ENCODE assay signal across 10 cellular contexts in genomic region chr6:135145509-135145865, GRCh38. TPM values are rescaled to one million over a fixed set of nuclear protein-coding genes. Genes with fewer than 3 reads are reported as not detected.
A peak's percentile ranks its signal among the peaks of the same experiment; 100 is the strongest.
DNase-seq lines count a peak whose midpoint lies in the region; ATAC-seq and TF ChIP-seq lines count a peak whose summit lies in the region.
"Had no signal": no experiment of that assay in that cellular context is flagged by ENCODE, and none has a peak within 500 bp of the region (broad histone marks: within the 10 kb centered on the region; RNA-seq: fewer than 3 reads in every experiment).

No MANE protein-coding gene starts in this region.

- H3K27me3 ChIP-seq in BLaER1 treated with 17β-estradiol and CSF1 and Interleukin-3, amounts not matched to agents 10 nM and 100 nM, result 0 out of 22 replicates have a peak, but pooled peaks cover 0 to 6% (median 0%) of the 10 kb centered on the region in 11 experiments
- H3K27me3 ChIP-seq in KMS-11 (ENCODE audit: insufficient read depth, low read depth) (no peaks in the 10 kb centered on the region), left lung (no peaks in the 10 kb centered on the region)

- peak overlapping the region in 1 of 11 experiments; percentile 26; a peak in 1 of 22 replicates for H3K9ac ChIP-seq in BLaER1 treated with 17β-estradiol and CSF1 and Interleukin-3, amounts not matched to agents 10 nM and 100 nM
- no peak overlapping the region for H3K9ac ChIP-seq in KMS-11

- DNase-seq in left lung (no peak), DMS 273 treated with DMSO at 0.1 percent for 48 hours (lab: John Stamatoyannopoulos, UW) (no peak), A172 (ENCODE audit: low spot score) (no peak)
- DNase-seq: activated CD4-positive, alpha-beta T cell treated with anti-CD3 and anti-CD28 coated beads, Interleukin-2, amount 50 U/mL, for 1 hour; NCI-H1048 had no signal

- H3K9me3 ChIP-seq in BLaER1 treated with 17β-estradiol and CSF1 and Interleukin-3, amounts not matched to agents 10 nM and 100 nM (replicated peaks in 1 of 11), result peaks cover 0 to 9% (median 2%) of the 10 kb centered on the region in 11 experiments; a peak in 16 of 22 replicates
- no peaks in the 10 kb centered on the region for H3K9me3 ChIP-seq in left lung

- peak overlapping the region; percentile 56 for H3K4me3 Mint-ChIP-seq in activated T-helper 17 cell treated with anti-CD3 and anti-CD28 coated beads, Interleukin-2, amount 50 U/mL, for 72 hours

- H3K27ac Mint-ChIP-seq in activated T-helper 17 cell treated with anti-CD3 and anti-CD28 coated beads, Interleukin-2, amount 50 U/mL, for 72 hours, result peak overlapping the region; percentile 49

- H3K27me3 Mint-ChIP-seq in activated T-helper 17 cell treated with anti-CD3 and anti-CD28 coated beads, Interleukin-2, amount 50 U/mL, for 72 hours, result no peaks in the 10 kb centered on the region

- no peak overlapping the region for H2AFZ ChIP-seq in KMS-11 (ENCODE audit: low read depth)

- H3K79me2 ChIP-seq in KMS-11 (ENCODE audit: insufficient read depth, low read depth), result no peaks in the 10 kb centered on the region

- peak overlapping the region in 3 of 10 experiments; percentile 34 to 42 (median 38); a peak in 5 of 20 replicates for H3K4me3 ChIP-seq in BLaER1 treated with 17β-estradiol and CSF1 and Interleukin-3, amounts not matched to agents 10 nM and 100 nM
- H3K4me3 ChIP-seq in KMS-11 (IDR thresholded peaks at IDR 0.05; ENCODE audit: insufficient read depth, low read depth, low read length), result no peak overlapping the region
- peak overlapping the region in 1 of 2 donors; percentile 26 for H3K4me3 ChIP-seq in left lung

- no peaks in the 10 kb centered on the region for H3K9me3 Mint-ChIP-seq in activated T-helper 17 cell treated with anti-CD3 and anti-CD28 coated beads, Interleukin-2, amount 50 U/mL, for 72 hours

- peaks cover 16 to 58% (median 40%) of the 10 kb centered on the region in 10 experiments for H3K4me1 ChIP-seq in BLaER1 treated with 17β-estradiol and CSF1 and Interleukin-3, amounts not matched to agents 10 nM and 100 nM
- H3K4me1 ChIP-seq in KMS-11 (ENCODE audit: low read depth, poor library complexity, severe bottlenecking) (peaks cover 16% of the 10 kb centered on the region), left lung (peaks cover 0 to 18% of the 10 kb centered on the region in 2 donors)

- no peaks in the 10 kb centered on the region for H4K20me1 ChIP-seq in BLaER1 treated with 17β-estradiol and CSF1 and Interleukin-3, amounts not matched to agents 10 nM and 100 nM
- H4K20me1 ChIP-seq in KMS-11 (ENCODE audit: insufficient read depth), result no peaks in the 10 kb centered on the region

- H3K27ac ChIP-seq in BLaER1 treated with 17β-estradiol and CSF1 and Interleukin-3, amounts not matched to agents 10 nM and 100 nM, result peak overlapping the region in 3 of 11 experiments; percentile 6 to 34 (median 28); a peak in 2 of 22 replicates
- H3K27ac ChIP-seq in KMS-11 (no peak overlapping the region), left lung (no peak overlapping the region)

- H3K4me2 ChIP-seq in BLaER1 treated with 17β-estradiol and CSF1 and Interleukin-3, amounts not matched to agents 10 nM and 100 nM, result peak overlapping the region; percentile 23 to 74 (median 58); a peak in 21 of 22 replicates
- peak overlapping the region; percentile 17; the same call in 1 of the 2 replicates for H3K4me2 ChIP-seq in KMS-11

- peak; percentile 44 for ATAC-seq in activated T-helper 17 cell treated with anti-CD3 and anti-CD28 coated beads, Interleukin-2, amount 50 U/mL, for 72 hours (replicated peaks)
- peak; percentile 70 for ATAC-seq in left lung
- ATAC-seq in GM18861 (IDR thresholded peaks at IDR 0.05; ENCODE audit: unreplicated experiment), result no peak
- ATAC-seq in GM21526 (IDR thresholded peaks at IDR 0.05; ENCODE audit: low FRiP score, unreplicated experiment), result no peak

- H3K36me3 Mint-ChIP-seq in activated T-helper 17 cell treated with anti-CD3 and anti-CD28 coated beads, Interleukin-2, amount 50 U/mL, for 72 hours (ENCODE audit: low read depth), result no peaks in the 10 kb centered on the region

- peaks cover 23% of the 10 kb centered on the region for H3K4me1 Mint-ChIP-seq in activated T-helper 17 cell treated with anti-CD3 and anti-CD28 coated beads, Interleukin-2, amount 50 U/mL, for 72 hours

- TF ChIP-seq CTCF in KMS-11 (conservative IDR thresholded peaks at IDR 0.05; ENCODE audit: low read depth, low read length) (no peak), left lung (IDR thresholded peaks at IDR 0.05) (no peak)

- H3K36me3 ChIP-seq in BLaER1 treated with 17β-estradiol and CSF1 and Interleukin-3, amounts not matched to agents 10 nM and 100 nM, result no peaks in the 10 kb centered on the region
- H3K36me3 ChIP-seq in KMS-11 (ENCODE audit: insufficient read depth), result no peaks in the 10 kb centered on the region
- H3K36me3 ChIP-seq in left lung, result no peaks in the 10 kb centered on the region

- intact Hi-C loops in left lung (cut with DNase I), result no loop called here

RNA-seq across cellular contexts. Expression of gene MYB, which starts 35.6 kb away (rescaled TPM):
- total RNA-seq in activated T-helper 17 cell treated with anti-CD3 and anti-CD28 coated beads, Interleukin-2, amount 50 U/mL, for 72 hours, result 10 to 100 TPM; 29.9 to 81.5 TPM
- 1 to 10 TPM; 1.3 to 2.5 TPM for total RNA-seq in left lung
- total RNA-seq in A172 (2014; rRNA removed; shearing (Covaris generic)), result 1.2 and 4.1 TPM in 2 replicates

Comparison
In these comparisons a context has a peak if more than half of its experiments do, and no peak if none do; other contexts are left out.
1. ATAC-seq: peak in activated T-helper 17 cell treated with anti-CD3 and anti-CD28 coated beads, Interleukin-2, amount 50 U/mL, for 72 hours (single experiment) and left lung (single experiment); none in GM18861 (single experiment) and GM21526 (single experiment).